Comparison of ENCODE assay signal across 2 cellular contexts in the genomic region with DNA sequence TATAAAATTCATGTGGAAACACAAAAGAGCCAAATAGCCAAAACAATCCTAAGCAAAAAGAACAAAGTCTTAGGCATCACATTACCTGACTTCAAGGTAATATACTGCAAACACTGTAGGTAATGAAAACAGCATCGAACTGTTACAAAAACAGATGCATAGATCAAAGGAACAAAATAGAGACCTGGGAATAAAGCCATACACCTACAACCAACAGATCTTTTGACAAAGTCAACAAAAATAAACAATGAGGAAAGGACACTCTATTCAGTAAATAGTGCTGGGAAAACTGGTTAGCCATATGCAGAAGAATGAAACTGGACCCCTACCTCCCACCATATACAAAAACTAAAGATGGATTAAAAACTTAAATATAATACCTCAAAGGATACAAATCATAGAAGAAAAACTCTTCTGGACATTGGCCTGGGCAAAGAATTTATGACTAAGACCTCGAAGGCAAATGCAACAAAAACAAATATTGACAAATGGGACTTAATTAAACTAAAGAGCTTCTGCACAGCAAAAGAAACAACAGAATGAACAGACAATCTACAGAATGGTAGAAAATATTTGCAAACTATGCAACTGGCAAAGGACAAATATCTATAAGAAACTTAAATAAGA.
TF ChIP-seq lines count a peak whose summit lies in the region.

No MANE protein-coding gene starts in this region.

TF ChIP-seq in A549, 52 proteins besides CTCF, POLR2A, EP300 and RAD21 (continued from another document):
- TF ChIP-seq, protein P1, sequence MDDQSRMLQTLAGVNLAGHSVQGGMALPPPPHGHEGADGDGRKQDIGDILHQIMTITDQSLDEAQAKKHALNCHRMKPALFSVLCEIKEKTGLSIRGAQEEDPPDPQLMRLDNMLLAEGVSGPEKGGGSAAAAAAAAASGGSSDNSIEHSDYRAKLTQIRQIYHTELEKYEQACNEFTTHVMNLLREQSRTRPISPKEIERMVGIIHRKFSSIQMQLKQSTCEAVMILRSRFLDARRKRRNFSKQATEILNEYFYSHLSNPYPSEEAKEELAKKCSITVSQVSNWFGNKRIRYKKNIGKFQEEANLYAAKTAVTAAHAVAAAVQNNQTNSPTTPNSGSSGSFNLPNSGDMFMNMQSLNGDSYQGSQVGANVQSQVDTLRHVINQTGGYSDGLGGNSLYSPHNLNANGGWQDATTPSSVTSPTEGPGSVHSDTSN (IDR thresholded peaks at IDR 0.05) = no peak
- TF ChIP-seq HEYL (CRISPR knock-in tag; IDR thresholded peaks at IDR 0.05) = no peak
- TF ChIP-seq ZSCAN20 (CRISPR knock-in tag; IDR thresholded peaks at IDR 0.05) = no peak
- TF ChIP-seq RARB (CRISPR knock-in tag; IDR thresholded peaks at IDR 0.05) = no peak

TF ChIP-seq in liver, 16 proteins besides CTCF, POLR2A, EP300 and RAD21 (continued from another document):
- peak in 1 of 2 donors; percentile 43 for TF ChIP-seq JUND (IDR thresholded peaks at IDR 0.05)
